In the genomic region with DNA sequence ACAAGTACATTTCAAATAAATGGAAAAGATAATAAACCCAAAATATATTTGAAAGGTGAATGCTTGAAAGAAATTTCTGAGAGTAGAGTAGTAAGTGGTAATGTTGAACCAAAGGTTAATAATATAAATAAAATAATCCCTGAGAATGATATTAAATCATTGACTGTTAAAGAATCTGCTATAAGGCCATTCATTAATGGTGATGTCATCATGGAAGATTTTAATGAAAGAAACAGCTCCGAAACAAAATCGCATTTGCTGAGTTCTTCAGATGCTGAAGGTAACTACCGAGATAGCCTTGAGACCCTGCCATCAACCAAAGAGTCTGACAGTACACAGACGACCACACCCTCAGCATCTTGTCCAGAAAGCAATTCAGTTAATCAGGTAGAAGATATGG, we compare ENCODE assay signal across 22 cellular contexts.
"Had no signal": no experiment of that assay in that cellular context is flagged by ENCODE, and none has a peak within 500 bp of the region (broad histone marks: within the 10 kb centered on the region; RNA-seq: fewer than 3 reads in every experiment).

No MANE protein-coding gene starts in this region.

- ATAC-seq: body of pancreas, pancreas, psoas muscle, WTC11 had no signal

- H3K27ac ChIP-seq: body of pancreas, left ventricle myocardium inferior, pancreas, psoas muscle, right atrium auricular region, vagina had no signal

- H3K27me3 Mint-ChIP-seq: type B pancreatic cell had no signal

- H3K9me3 Mint-ChIP-seq: activated T-cell treated with anti-CD3 and anti-CD28 coated beads, Interleukin-2, amount 50 U/mL, for 72 hours; nephron progenitor cell; type B pancreatic cell; WTC11 had no signal

- H3K27me3 ChIP-seq: body of pancreas, pancreas, right atrium auricular region, vagina had no signal

- H3K9me3 ChIP-seq: body of pancreas, left ventricle myocardium inferior, pancreas, psoas muscle, right atrium auricular region, thoracic aorta, vagina had no signal

- H3K4me3 ChIP-seq: body of pancreas, left ventricle myocardium inferior, pancreas, psoas muscle, right atrium auricular region, thoracic aorta, vagina had no signal

- H3K27ac Mint-ChIP-seq: type B pancreatic cell had no signal

- H3K4me1 ChIP-seq: body of pancreas, pancreas, psoas muscle, vagina had no signal

- FAIRE-seq: pancreas had no signal

- DNase-seq: activated effector memory CD4-positive, alpha-beta T cell treated with anti-CD3 and anti-CD28 coated beads, Interleukin-2, amount 50 U/mL, for 16 hours; activated naive CD4-positive, alpha-beta T cell treated with anti-CD3 and anti-CD28 coated beads, Interleukin-2, amount 50 U/mL, for 16 hours; anterior cingulate cortex; body of pancreas; effector CD4-positive, alpha-beta T cell; erythroblast; foreskin fibroblast; kidney glomerular epithelial cell; left ventricle myocardium inferior; midbrain; nephron progenitor cell; pancreas; psoas muscle; stimulated activated naive CD4-positive, alpha-beta T cell; T-helper 1 cell; T-helper 9 cell had no signal

- H3K4me1 Mint-ChIP-seq: WTC11 had no signal

- H3K4me3 Mint-ChIP-seq: nephron progenitor cell, type B pancreatic cell, WTC11 had no signal
